ENCODE assay signal across 26 cellular contexts in the genomic region with DNA sequence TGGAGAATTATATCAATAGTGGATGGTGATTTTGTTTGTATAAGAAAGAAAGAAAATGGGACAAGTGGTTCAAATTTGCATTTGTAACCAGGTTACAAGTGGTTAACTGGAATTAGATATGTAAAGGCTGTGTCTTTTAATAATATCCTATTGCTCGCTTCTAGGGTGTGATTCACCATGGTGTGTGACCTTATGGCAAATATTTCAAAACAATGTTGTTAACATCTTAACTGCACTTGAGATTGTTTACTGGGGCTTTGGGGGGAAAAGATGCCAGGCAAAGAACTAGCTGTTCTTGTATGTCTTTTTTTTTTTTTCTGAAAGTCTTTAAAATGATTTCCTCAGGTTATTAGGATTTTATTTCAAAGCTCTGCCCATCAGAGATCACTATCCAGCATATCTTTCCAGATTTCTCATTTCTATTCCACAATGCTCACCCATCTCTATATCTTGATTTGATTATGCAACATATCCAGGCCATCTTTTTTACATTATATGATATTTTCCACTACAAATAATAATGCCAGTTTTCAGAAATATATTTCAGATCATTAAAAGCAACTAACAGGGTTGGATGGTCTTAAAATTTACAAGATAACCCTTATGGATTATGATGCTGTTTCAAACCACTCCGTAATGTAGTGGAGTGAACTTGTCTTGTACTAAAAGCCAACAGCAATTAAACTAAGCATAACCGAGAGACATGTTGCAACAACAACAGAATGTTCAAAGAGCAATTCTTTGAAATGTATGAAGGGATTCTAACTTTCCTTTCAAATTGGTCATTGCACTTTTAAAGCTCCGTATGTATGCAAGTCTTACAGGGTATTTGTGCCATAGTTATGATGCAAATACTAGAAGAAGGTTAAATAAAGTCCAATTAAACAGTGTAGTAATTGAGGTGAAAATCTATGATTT.
DNase-seq lines count a peak whose midpoint lies in the region; ATAC-seq and TF ChIP-seq lines count a peak whose summit lies in the region.
"Had no signal": no experiment of that assay in that cellular context is flagged by ENCODE, and none has a peak within 500 bp of the region (broad histone marks: within the 10 kb centered on the region; RNA-seq: fewer than 3 reads in every experiment).

No MANE protein-coding gene starts in this region.

- DNase-seq in AG04450 (ENCODE audit: low read depth, low spot score), result peak; percentile 8
- peak; percentile 55 for DNase-seq in NCI-H748 (lab: John Stamatoyannopoulos, UW; ENCODE audit: unreplicated experiment)
- peak; percentile 3 for DNase-seq in fibroblast of gingiva (ENCODE audit: low read depth)
- DNase-seq in right lobe of liver, result no peak
- DNase-seq in MG63, result no peak
- no peak for DNase-seq in caudate nucleus (lab: John Stamatoyannopoulos, UW)
- DNase-seq in stimulated activated naive CD4-positive, alpha-beta T cell (lab: John Stamatoyannopoulos, UW), result no peak
- DNase-seq: activated CD8-positive, alpha-beta T cell treated with anti-CD3 and anti-CD28 coated beads, Interleukin-2, amount 10 ng/mL, durations not matched to agents 7 days and 5 days; activated naive CD4-positive, alpha-beta T cell treated with anti-CD3 and anti-CD28 coated beads for 36 hours; AML-193; amniotic stem cell; brain microvascular endothelial cell; CD4-positive, alpha-beta T cell; head of caudate nucleus; MV-4-11; NCI-H1436 treated with DMSO at 0.1 percent for 48 hours; NCI-H2081 treated with DMSO at 0.1 percent for 48 hours; NCI-H526 treated with DMSO at 0.1 percent for 48 hours; SIG-M5; stimulated activated naive CD8-positive, alpha-beta T cell treated with anti-CD3 and anti-CD28 coated beads, Interleukin-15, Interleukin-2, amounts not matched to agents 100 U/mL and 50 U/mL, for 24 hours; SW 1271 had no signal

- peak; percentile 53 to 71 (median 68) for ATAC-seq in right lobe of liver
- ATAC-seq in HG03025 (IDR thresholded peaks at IDR 0.05; ENCODE audit: low FRiP score, unreplicated experiment), result no peak
- ATAC-seq: activated CD8-positive, alpha-beta T cell treated with anti-CD3 and anti-CD28 coated beads, Interleukin-2, amount 10 ng/mL, durations not matched to agents 7 days and 5 days; natural killer cell treated with Interleukin-12 subunit alpha and Interleukin-12 subunit beta and Interleukin-15 and Interleukin-18, amount 100 ng/mL, for 72 hours; stimulated activated naive CD8-positive, alpha-beta T cell treated with anti-CD3 and anti-CD28 coated beads, Interleukin-15, Interleukin-2, amounts not matched to agents 100 U/mL and 50 U/mL, for 24 hours had no signal

- H3K27ac ChIP-seq in AG04450 (ENCODE audit: low read depth, low read length) (no peak overlapping the region), right lobe of liver (no peak overlapping the region), caudate nucleus (ENCODE audit: low read depth, low read length) (no peak overlapping the region)
- H3K27ac ChIP-seq: brain microvascular endothelial cell, KMS-11, skin epidermis, testis had no signal

- TF ChIP-seq CTCF in AG04450 (IDR thresholded peaks at IDR 0.05; ENCODE audit: low read depth, low read length) (no peak), right lobe of liver (IDR thresholded peaks at IDR 0.05) (no peak)

- WGBS in right lobe of liver (ENCODE audit: insufficient coverage, low coverage, low lambda C conversion rate, missing lambda C conversion rate), result 39% methylated on average over 4 of the region's 4 CpGs

- H3K9me3 ChIP-seq in AG04450 (ENCODE audit: control insufficient read depth, insufficient read depth, low read length) (no peaks in the 10 kb centered on the region), right lobe of liver (no peaks in the 10 kb centered on the region), MG63 (no peaks in the 10 kb centered on the region; the same call in 1 of the 2 replicates)
- H3K9me3 ChIP-seq: testis had no signal

- H3K36me3 ChIP-seq in right lobe of liver (no peaks in the 10 kb centered on the region), MG63 (no peaks in the 10 kb centered on the region)
- H3K36me3 ChIP-seq: brain microvascular endothelial cell had no signal

- H3K27me3 ChIP-seq in AG04450 (ENCODE audit: control insufficient read depth, insufficient read depth, low read length) (no peaks in the 10 kb centered on the region), right lobe of liver (no peaks in the 10 kb centered on the region), MG63 (no peaks in the 10 kb centered on the region)
- H3K27me3 ChIP-seq: brain microvascular endothelial cell, testis had no signal

- H3K4me3 ChIP-seq in AG04450 (ENCODE audit: low read depth, low read length) (no peak overlapping the region), right lobe of liver (no peak overlapping the region), MG63 (no peak overlapping the region)
- H3K4me3 ChIP-seq: skin epidermis, testis had no signal

- POLR2A ChIA-PET in AG04450 (lab: Yijun Ruan, JAX), result no interaction called here

- intact Hi-C loops in right lobe of liver (cut with DNase I), result no loop called here

- no peak for TF ChIP-seq POLR2A in right lobe of liver (IDR thresholded peaks at IDR 0.05)

- CTCF ChIA-PET in AG04450 (lab: Charles Lee), result no interaction called here

- H3K4me1 ChIP-seq in right lobe of liver, result peaks cover 0 to 22% (median 8%) of the 10 kb centered on the region in 4 donors
- H3K4me1 ChIP-seq: testis had no signal

Comparison
In these comparisons a context has a peak if more than half of its experiments do, and no peak if none do; other contexts are left out.
1. DNase-seq: peak in AG04450 (single experiment), NCI-H748 (single experiment) and fibroblast of gingiva (single experiment); none in right lobe of liver (0 of 3), MG63 (single experiment), caudate nucleus (0 of 61) and stimulated activated naive CD4-positive, alpha-beta T cell (0 of 6).